Comparison of ENCODE assay signal across 29 cellular contexts in genomic region chr18:12017079-12017478, GRCh38. TPM values are rescaled to one million over a fixed set of nuclear protein-coding genes. Genes with fewer than 3 reads are reported as not detected.
DNase-seq lines count a peak whose midpoint lies in the region; FAIRE-seq and TF ChIP-seq lines count a peak whose summit lies in the region.
"Had no signal": no experiment of that assay in that cellular context is flagged by ENCODE, and none has a peak within 500 bp of the region (broad histone marks: within the 10 kb centered on the region; RNA-seq: fewer than 3 reads in every experiment).

No MANE protein-coding gene starts in this region.

- no peak for FAIRE-seq in HTR-8/SVneo (lab: Jason Lieb, UNC)
- FAIRE-seq: GM12878 had no signal

- peak overlapping the region; percentile 33 for H3K27ac Mint-ChIP-seq in activated CD4-positive, alpha-beta memory T cell treated with anti-CD3 and anti-CD28 coated beads for 36 hours
- no peak overlapping the region for H3K27ac Mint-ChIP-seq in activated CD4-positive, alpha-beta memory T cell treated with anti-CD3 and anti-CD28 coated beads, Interleukin-2, amount 10 ng/mL, durations not matched to agents 7 days and 5 days
- H3K27ac Mint-ChIP-seq in brain = peak overlapping the region in 3 of 5 experiments; percentile 16 to 95 (median 47)
- H3K27ac Mint-ChIP-seq: CD4-positive, alpha-beta T cell; HFFc6 had no signal

- intact Hi-C loops in activated CD4-positive, alpha-beta memory T cell treated with anti-CD3 and anti-CD28 coated beads for 36 hours (cut with micrococcal nuclease) = no loop called here
- intact Hi-C loops in sigmoid colon (cut with DNase I) = no loop called here

- H3K36me3 Mint-ChIP-seq in activated CD4-positive, alpha-beta memory T cell treated with anti-CD3 and anti-CD28 coated beads for 36 hours = peaks cover 2% of the 10 kb centered on the region
- H3K36me3 Mint-ChIP-seq in activated CD4-positive, alpha-beta memory T cell treated with anti-CD3 and anti-CD28 coated beads, Interleukin-2, amount 10 ng/mL, durations not matched to agents 7 days and 5 days (ENCODE audit: low read depth) = no peaks in the 10 kb centered on the region
- H3K36me3 Mint-ChIP-seq in brain = peaks cover 19% of the 10 kb centered on the region

- no peak for TF ChIP-seq RAD21 in liver (IDR thresholded peaks at IDR 0.05)

- no peak overlapping the region for H3K4me3 Mint-ChIP-seq in activated CD4-positive, alpha-beta memory T cell treated with anti-CD3 and anti-CD28 coated beads for 36 hours
- H3K4me3 Mint-ChIP-seq in activated CD4-positive, alpha-beta memory T cell treated with anti-CD3 and anti-CD28 coated beads, Interleukin-2, amount 10 ng/mL, durations not matched to agents 7 days and 5 days = no peak overlapping the region
- peak overlapping the region in 1 of 5 experiments; percentile 11 for H3K4me3 Mint-ChIP-seq in brain
- H3K4me3 Mint-ChIP-seq: CD4-positive, alpha-beta T cell; H9; HFFc6 had no signal

- H3K27me3 ChIP-seq in liver (ENCODE audit: control insufficient read depth in 4 of 4, insufficient read depth in 4 of 4, low read length in 3 of 4) = no peaks in the 10 kb centered on the region
- H3K27me3 ChIP-seq in sigmoid colon = no peaks in the 10 kb centered on the region
- H3K27me3 ChIP-seq: BLaER1, Peyer's patch, SJSA1 had no signal

- WGBS in liver = 70% methylated on average over 5 of the region's 5 CpGs
- 75 to 90% methylated on average over 5 of the region's 5 CpGs for WGBS in sigmoid colon, 2 donors

- no peaks in the 10 kb centered on the region for H3K9me3 ChIP-seq in liver (ENCODE audit: control insufficient read depth in 4 of 4, low read length in 3 of 4)
- no peaks in the 10 kb centered on the region for H3K9me3 ChIP-seq in sigmoid colon
- H3K9me3 ChIP-seq: BLaER1, Peyer's patch, SJSA1 had no signal

- no peak for TF ChIP-seq CTCF in brain (conservative IDR thresholded peaks at IDR 0.05)
- no peak for TF ChIP-seq CTCF in liver (IDR thresholded peaks at IDR 0.05; ENCODE audit: low read depth, low read length, missing input control)
- TF ChIP-seq CTCF in sigmoid colon (IDR thresholded peaks at IDR 0.05) = no peak

- H3K36me3 ChIP-seq in liver (ENCODE audit: control insufficient read depth in 4 of 4, insufficient read depth in 3 of 4, low read depth in 1 of 4, low read length in 3 of 4) = peaks cover 0 to 5% (median under 1%) of the 10 kb centered on the region in 4 donors
- H3K36me3 ChIP-seq in sigmoid colon = peaks cover 0 to 21% (median 0%) of the 10 kb centered on the region in 4 donors
- H3K36me3 ChIP-seq: SJSA1 had no signal

- H3K4me1 Mint-ChIP-seq in activated CD4-positive, alpha-beta memory T cell treated with anti-CD3 and anti-CD28 coated beads for 36 hours (ENCODE audit: low read depth) = no peaks in the 10 kb centered on the region
- no peaks in the 10 kb centered on the region for H3K4me1 Mint-ChIP-seq in activated CD4-positive, alpha-beta memory T cell treated with anti-CD3 and anti-CD28 coated beads, Interleukin-2, amount 10 ng/mL, durations not matched to agents 7 days and 5 days
- H3K4me1 Mint-ChIP-seq in brain = peaks cover 53% of the 10 kb centered on the region
- H3K4me1 Mint-ChIP-seq: H9 had no signal

- POLR2A ChIA-PET in activated CD4-positive, alpha-beta memory T cell treated with anti-CD3 and anti-CD28 coated beads for 36 hours (lab: Charles Lee) = no interaction called here
- POLR2A ChIA-PET in activated CD4-positive, alpha-beta memory T cell treated with anti-CD3 and anti-CD28 coated beads, Interleukin-2, amount 10 ng/mL, durations not matched to agents 7 days and 5 days (lab: Charles Lee) = no interaction called here

- DNase-seq in activated CD4-positive, alpha-beta memory T cell treated with anti-CD3 and anti-CD28 coated beads for 36 hours = no peak
- DNase-seq in activated CD4-positive, alpha-beta memory T cell treated with anti-CD3 and anti-CD28 coated beads, Interleukin-2, amount 10 ng/mL, durations not matched to agents 7 days and 5 days = no peak
- DNase-seq in sigmoid colon = peak; percentile 33
- no peak for DNase-seq in RKO (ENCODE audit: low spot score)
- DNase-seq in HTR-8/SVneo (ENCODE audit: insufficient read length, low spot score) = no peak
- DNase-seq in HPDE6-E6E7 (ENCODE audit: extremely low spot score) = no peak
- DNase-seq: ACHN; CD4-positive, alpha-beta T cell; COR-L47; DMS 273 treated with DMSO at 0.1 percent for 48 hours; DND-41; H9; HFFc6; IMR-90; MV-4-11; NCI-H1105 treated with DMSO at 0.1 percent for 48 hours; NCI-H2029 treated with DMSO at 0.1 percent for 48 hours; NCI-H2171; NCI-H345; NCI-H524 treated with DMSO at 0.1 percent for 48 hours; Peyer's patch had no signal

- H3K27me3 Mint-ChIP-seq in activated CD4-positive, alpha-beta memory T cell treated with anti-CD3 and anti-CD28 coated beads for 36 hours = no peaks in the 10 kb centered on the region
- no peaks in the 10 kb centered on the region for H3K27me3 Mint-ChIP-seq in activated CD4-positive, alpha-beta memory T cell treated with anti-CD3 and anti-CD28 coated beads, Interleukin-2, amount 10 ng/mL, durations not matched to agents 7 days and 5 days
- H3K27me3 Mint-ChIP-seq in brain = no peaks in the 10 kb centered on the region
- H3K27me3 Mint-ChIP-seq: CD4-positive, alpha-beta T cell had no signal

- no peak for TF ChIP-seq EP300 in sigmoid colon (IDR thresholded peaks at IDR 0.05)

- no peak overlapping the region for H3K4me3 ChIP-seq in liver (ENCODE audit: low read depth in 1 of 3, low read length in 3 of 3)
- no peak overlapping the region for H3K4me3 ChIP-seq in sigmoid colon
- H3K4me3 ChIP-seq: BLaER1, GM12878, Peyer's patch, SJSA1 had no signal

- peaks cover 10 to 41% (median 27%) of the 10 kb centered on the region in 4 donors for H3K4me1 ChIP-seq in liver (ENCODE audit: control insufficient read depth in 4 of 4, insufficient read depth in 4 of 4, low read length in 3 of 4)
- peaks cover 0 to 25% (median 22%) of the 10 kb centered on the region in 4 donors for H3K4me1 ChIP-seq in sigmoid colon

- H3K9me3 Mint-ChIP-seq in activated CD4-positive, alpha-beta memory T cell treated with anti-CD3 and anti-CD28 coated beads for 36 hours = no peaks in the 10 kb centered on the region
- no peaks in the 10 kb centered on the region for H3K9me3 Mint-ChIP-seq in activated CD4-positive, alpha-beta memory T cell treated with anti-CD3 and anti-CD28 coated beads, Interleukin-2, amount 10 ng/mL, durations not matched to agents 7 days and 5 days
- no peaks in the 10 kb centered on the region for H3K9me3 Mint-ChIP-seq in brain
- H3K9me3 Mint-ChIP-seq: CD4-positive, alpha-beta T cell; H9; HFFc6 had no signal

- peak overlapping the region in 1 of 2 donors; percentile 58 for H3K9ac ChIP-seq in liver (ENCODE audit: low read depth in 1 of 2, low read length in 2 of 2)
- H3K9ac ChIP-seq: BLaER1, KMS-11 had no signal

- no peak for TF ChIP-seq POLR2A in sigmoid colon (IDR thresholded peaks at IDR 0.05)

- H3K27ac ChIP-seq in liver (ENCODE audit: low read depth in 1 of 2, low read length in 2 of 2) (peak overlapping the region; percentile 49 to 93), sigmoid colon (peak overlapping the region in 1 of 4 donors; percentile 75)
- H3K27ac ChIP-seq: 22Rv1, BLaER1, HL-60, KMS-11, SJSA1 had no signal

- CTCF ChIA-PET in activated CD4-positive, alpha-beta memory T cell treated with anti-CD3 and anti-CD28 coated beads for 36 hours (lab: Charles Lee) = no interaction called here
- CTCF ChIA-PET in activated CD4-positive, alpha-beta memory T cell treated with anti-CD3 and anti-CD28 coated beads, Interleukin-2, amount 10 ng/mL, durations not matched to agents 7 days and 5 days (lab: Charles Lee) = no interaction called here

TF ChIP-seq in liver, 16 proteins besides CTCF, POLR2A, EP300 and RAD21:
- peak in 1 of 2 donors; percentile 32 for TF ChIP-seq HNF4A (conservative IDR thresholded peaks at IDR 0.05)
- TF ChIP-seq REST (IDR thresholded peaks at IDR 0.05) = no peak
- TF ChIP-seq RXRA (IDR thresholded peaks at IDR 0.05) = peak in 1 of 2 donors; percentile 24

RNA-seq across cellular contexts. Expression of gene IMPA2, which starts 35.8 kb away (rescaled TPM):
- total RNA-seq in activated CD4-positive, alpha-beta memory T cell treated with anti-CD3 and anti-CD28 coated beads for 36 hours = 10 to 100 TPM; 20.3 to 21.6 TPM
- total RNA-seq in activated CD4-positive, alpha-beta memory T cell treated with anti-CD3 and anti-CD28 coated beads, Interleukin-2, amount 10 ng/mL, durations not matched to agents 7 days and 5 days = 10 to 100 TPM; 12.6 to 15.4 TPM
- polyA plus RNA-seq in brain (ENCODE audit: insufficient read depth, low read depth, low replicate concordance) (27.8 TPM), liver (10 to 100 TPM; 40.7 to 55.7 TPM), sigmoid colon (100 to 1,000 TPM in 1 of 3 donors, 10 to 100 TPM in 2; 88.1 to 138 (median 99.6) TPM)
- total RNA-seq in liver (10 to 100 TPM; 27.5 to 55.8 TPM), sigmoid colon (10 to 100 TPM; 21.3 to 66.5 (median 29.1) TPM)
